ENCODE assay signal across 32 cellular contexts in genomic region chr5:86228147-86228546, GRCh38.
"Had no signal": no experiment of that assay in that cellular context is flagged by ENCODE, and none has a peak within 500 bp of the region (broad histone marks: within the 10 kb centered on the region; RNA-seq: fewer than 3 reads in every experiment).

No MANE protein-coding gene starts in this region.

- H3K27ac ChIP-seq: ascending aorta, cardiac muscle cell, VCaP had no signal

- H3K4me1 ChIP-seq: ascending aorta had no signal

- H3K9me3 ChIP-seq: ascending aorta had no signal

- H3K36me3 ChIP-seq: ascending aorta, cardiac muscle cell had no signal

- DNase-seq: activated B cell treated with CpG ODN at 0.5 μM for 24 hours; activated CD4-positive, alpha-beta memory T cell treated with anti-CD3 and anti-CD28 coated beads, Interleukin-2, amount 10 ng/mL, durations not matched to agents 7 days and 5 days; activated CD4-positive, alpha-beta T cell treated with anti-CD3 and anti-CD28 coated beads for 1 hour; activated CD4-positive, alpha-beta T cell treated with anti-CD3 and anti-CD28 coated beads for 36 hours; activated CD4-positive, alpha-beta T cell treated with anti-CD3 and anti-CD28 coated beads for 48 hours; activated CD4-positive, alpha-beta T cell treated with anti-CD3 and anti-CD28 coated beads, Interleukin-2, amount 10 ng/mL, durations not matched to agents 7 days and 5 days; activated CD4-positive, alpha-beta T cell treated with anti-CD3 and anti-CD28 coated beads, Interleukin-2, amount 50 U/mL, for 48 hours; activated CD8-positive, alpha-beta memory T cell treated with anti-CD3 and anti-CD28 coated beads for 24 hours; activated CD8-positive, alpha-beta memory T cell treated with anti-CD3 and anti-CD28 coated beads, Interleukin-2, amount 10 ng/mL, durations not matched to agents 7 days and 5 days; activated CD8-positive, alpha-beta memory T cell treated with anti-CD3 and anti-CD28 coated beads, Interleukin-2, amount 50 U/mL, for 48 hours; activated CD8-positive, alpha-beta T cell treated with anti-CD3 and anti-CD28 coated beads, Interleukin-2, amount 10 ng/mL, durations not matched to agents 7 days and 5 days; activated effector memory CD4-positive, alpha-beta T cell treated with Interleukin-2 at 50 U/mL for 16 hours; activated gamma-delta T cell; activated naive CD4-positive, alpha-beta T cell treated with anti-CD3 and anti-CD28 coated beads, Interleukin-2, amount 10 ng/mL, durations not matched to agents 7 days and 5 days; activated naive CD4-positive, alpha-beta T cell treated with Interleukin-2 at 50 U/mL for 16 hours; activated naive CD8-positive, alpha-beta T cell treated with anti-CD3 and anti-CD28 coated beads, Interleukin-2, amount 10 ng/mL, durations not matched to agents 7 days and 5 days; activated naive CD8-positive, alpha-beta T cell treated with anti-CD3 and anti-CD28 coated beads, Interleukin-2, amount 50 U/mL, for 24 hours; activated T-cell treated with anti-CD3 and anti-CD28 coated beads, Interleukin-2, amount 50 U/mL, for 24 hours; activated T-cell treated with anti-CD3 and anti-CD28 coated beads, Interleukin-2, amount 50 U/mL, for 48 hours; amygdala; anterior cingulate cortex; caudate nucleus; cerebellar nuclear complex; T-helper 1 cell; T-helper 2 cell; T-helper 9 cell had no signal

- ATAC-seq: activated CD4-positive, alpha-beta T cell treated with anti-CD3 and anti-CD28 coated beads for 36 hours; activated CD4-positive, CD25-positive, alpha-beta regulatory T cell treated with anti-CD3 and anti-CD28 coated beads, Interleukin-2, amount 50 U/mL, for 24 hours; activated CD8-positive, alpha-beta memory T cell treated with anti-CD3 and anti-CD28 coated beads, Interleukin-2, amount 10 ng/mL, durations not matched to agents 7 days and 5 days; activated CD8-positive, alpha-beta T cell treated with anti-CD3 and anti-CD28 coated beads, Interleukin-2, amount 10 ng/mL, durations not matched to agents 7 days and 5 days; activated naive CD8-positive, alpha-beta T cell treated with anti-CD3 and anti-CD28 coated beads, Interleukin-2, amount 50 U/mL, for 24 hours had no signal

- FAIRE-seq: bronchial epithelial cell, TTC549 had no signal

- H3K4me3 ChIP-seq: ascending aorta, cardiac muscle cell had no signal

- H3K27me3 ChIP-seq: ascending aorta, cardiac muscle cell had no signal
